Comparison of ENCODE assay signal across 12 cellular contexts in genomic region chr11:84291996-84292395, GRCh38.
DNase-seq lines count a peak whose midpoint lies in the region; ATAC-seq and TF ChIP-seq lines count a peak whose summit lies in the region.
"Had no signal": no experiment of that assay in that cellular context is flagged by ENCODE, and none has a peak within 500 bp of the region (broad histone marks: within the 10 kb centered on the region; RNA-seq: fewer than 3 reads in every experiment).

No MANE protein-coding gene starts in this region.

- H3K4me3 ChIP-seq in GM23248 = no peak overlapping the region
- no peak overlapping the region for H3K4me3 ChIP-seq in astrocyte of the spinal cord (ENCODE audit: low read depth, low read length)

- H4K20me1 ChIP-seq in GM23248 (ENCODE audit: insufficient read depth) = no peaks in the 10 kb centered on the region

- H3K4me2 ChIP-seq in GM23248 (ENCODE audit: unreplicated experiment) = peak overlapping the region; percentile 17

- no peaks in the 10 kb centered on the region for H3K27me3 ChIP-seq in GM23248 (replicated peaks; ENCODE audit: insufficient read depth)

- DNase-seq in GM23248 (peak; percentile 48), astrocyte of the spinal cord (ENCODE audit: low read depth, low spot score) (peak; percentile 29), iris pigment epithelial cell (ENCODE audit: low read depth) (peak; percentile 50), superior temporal gyrus (ENCODE audit: extremely low spot score) (peak; percentile 58), SKM-1 (lab: John Stamatoyannopoulos, UW; ENCODE audit: unreplicated experiment) (no peak), GM19240 (ENCODE audit: insufficient read length, low spot score) (no peak)
- DNase-seq: COR-L47, H7, NCI-H1105 treated with DMSO at 0.1 percent for 48 hours, NCI-H1694 treated with DMSO at 0.1 percent for 48 hours had no signal

- H3K9ac ChIP-seq in GM23248 = no peak overlapping the region

- no peak for TF ChIP-seq CTCF in astrocyte of the spinal cord (IDR thresholded peaks at IDR 0.05; ENCODE audit: low read depth, low read length)

- no peaks in the 10 kb centered on the region for H3K36me3 ChIP-seq in GM23248 (ENCODE audit: low read depth)

- peaks cover 43% of the 10 kb centered on the region for H3F3A ChIP-seq in GM23248 (ENCODE audit: insufficient read depth)

- no peaks in the 10 kb centered on the region for H3K9me2 ChIP-seq in GM23248 (ENCODE audit: insufficient read depth)

- H2AFZ ChIP-seq in GM23248 = peak overlapping the region; percentile 34; the same call in 1 of the 2 replicates

- H3K4me1 ChIP-seq in GM23248 (ENCODE audit: insufficient read depth) = peaks cover 42% of the 10 kb centered on the region

- no peak for ATAC-seq in GM18909 (IDR thresholded peaks at IDR 0.05; ENCODE audit: poor library complexity, unreplicated experiment)
- ATAC-seq: Panc1 had no signal

- H3K79me2 ChIP-seq in GM23248 (ENCODE audit: insufficient read depth) = no peaks in the 10 kb centered on the region

- 25 to 28% methylated on average over 4 of the region's 4 CpGs for WGBS in GM23248 (ENCODE audit: low coverage in 1 of 2, low lambda C conversion rate in 2 of 2, missing lambda C conversion rate in 2 of 2), 2 experiments

- H3K27ac ChIP-seq in GM23248 = peak overlapping the region; percentile 17; the same call in 1 of the 2 replicates

- in situ Hi-C loops in GM23248 (cut with MboI) = no loop called here
- in situ Hi-C loops in astrocyte of the spinal cord (cut with HindIII; ENCODE audit: low sequenced_read_pairs) = no loop called here

- H3K9me3 ChIP-seq in GM23248 (ENCODE audit: low read depth) = no peaks in the 10 kb centered on the region

Comparison
In these comparisons a context has a peak if more than half of its experiments do, and no peak if none do; other contexts are left out.
1. DNase-seq: peak in GM23248 (single experiment), astrocyte of the spinal cord (single experiment), iris pigment epithelial cell (single experiment) and superior temporal gyrus (single experiment); none in SKM-1 (single experiment) and GM19240 (single experiment).